Comparison of ENCODE assay signal across 22 cellular contexts in genomic region chr3:179880868-179881267, GRCh38.
DNase-seq lines count a peak whose midpoint lies in the region; ATAC-seq and TF ChIP-seq lines count a peak whose summit lies in the region.
"Had no signal": no experiment of that assay in that cellular context is flagged by ENCODE, and none has a peak within 500 bp of the region (broad histone marks: within the 10 kb centered on the region; RNA-seq: fewer than 3 reads in every experiment).

No MANE protein-coding gene starts in this region.

- TF ChIP-seq CTCF in WTC11 (IDR thresholded peaks at IDR 0.05) = no peak
- no peak for TF ChIP-seq CTCF in esophagus muscularis mucosa (IDR thresholded peaks at IDR 0.05)

- H3K27ac ChIP-seq in esophagus muscularis mucosa (replicated peaks in 1 of 4) = no peak overlapping the region
- H3K27ac ChIP-seq in substantia nigra (ENCODE audit: low read depth, low read length, poor library complexity, severe bottlenecking) = peak overlapping the region; percentile 5
- H3K27ac ChIP-seq: HL-60 had no signal

- no peaks in the 10 kb centered on the region for H3K36me3 ChIP-seq in HAP-1 (replicated peaks)
- no peaks in the 10 kb centered on the region for H3K36me3 ChIP-seq in esophagus muscularis mucosa

- DNase-seq in HAP-1 (ENCODE audit: low spot score in 2 of 2) = peak; percentile 67 to 70
- DNase-seq in WTC11 (ENCODE audit: low spot score) = no peak
- DNase-seq in esophagus muscularis mucosa (ENCODE audit: extremely low spot score) = peak; percentile 60
- no peak for DNase-seq in substantia nigra (lab: John Stamatoyannopoulos, UW)
- no peak for DNase-seq in stimulated activated CD4-positive, alpha-beta T cell treated with anti-CD3 and anti-CD28 coated beads, Interleukin-2, amount 100 ng/mL, for 24 hours
- no peak for DNase-seq in glomerular visceral epithelial cell (ENCODE audit: extremely low spot score)
- no peak for DNase-seq in cortex of kidney (lab: John Stamatoyannopoulos, UW)
- DNase-seq: C1 segment of cervical spinal cord; CD8-positive, alpha-beta memory T cell; DMS53; MM.1S; NCI-H1092 treated with DMSO at 0.1 percent for 48 hours; NCI-H2081 treated with DMSO at 0.1 percent for 48 hours; NCI-H774; PC-3; RPMI8226; SHP77 treated with DMSO at 0.1 percent for 48 hours; SK-N-SH; T-cell had no signal

- CTCF ChIA-PET in WTC11 (lab: Charles Lee) = interaction anchor here (0.9 to 1.0 kb wide), 2 partner anchors 48 to 231 kb away, joined by 4 to 5 read pairs; no protein-coding TSS in a partner anchor

- WGBS in esophagus muscularis mucosa = 70% methylated on average over 4 of the region's 4 CpGs

- H3K4me1 ChIP-seq in HAP-1 (peaks cover 28% of the 10 kb centered on the region), esophagus muscularis mucosa (no peaks in the 10 kb centered on the region)

- H3K27ac Mint-ChIP-seq in WTC11 = peak overlapping the region; percentile 62; the same call in 1 of the 2 replicates
- H3K27ac Mint-ChIP-seq: CD8-positive, alpha-beta memory T cell; IgD-negative memory B cell; T-cell had no signal

- no peaks in the 10 kb centered on the region for H3K9me3 Mint-ChIP-seq in WTC11
- H3K9me3 Mint-ChIP-seq: CD8-positive, alpha-beta memory T cell; IgD-negative memory B cell; T-cell had no signal

- no peak for TF ChIP-seq POLR2A in esophagus muscularis mucosa (IDR thresholded peaks at IDR 0.05; ENCODE audit: low read depth)

- H3K4me3 ChIP-seq in HAP-1 (no peak overlapping the region), esophagus muscularis mucosa (no peak overlapping the region)

- H3K36me3 Mint-ChIP-seq in WTC11 = no peaks in the 10 kb centered on the region
- H3K36me3 Mint-ChIP-seq: CD8-positive, alpha-beta memory T cell; IgD-negative memory B cell; T-cell had no signal

- H3K4me3 Mint-ChIP-seq in WTC11 = no peak overlapping the region
- H3K4me3 Mint-ChIP-seq: CD8-positive, alpha-beta memory T cell; IgD-negative memory B cell; T-cell had no signal

- H3K4me1 Mint-ChIP-seq in WTC11 = peaks cover 33% of the 10 kb centered on the region
- H3K4me1 Mint-ChIP-seq: CD8-positive, alpha-beta memory T cell; IgD-negative memory B cell; T-cell had no signal

- in situ Hi-C loops in HAP-1 (cut with MboI; ENCODE audit: low sequenced_read_pairs) = no loop called here

- intact Hi-C loops in esophagus muscularis mucosa (cut with DNase I) = no loop called here

- H3K9me3 ChIP-seq in HAP-1 (no peaks in the 10 kb centered on the region), esophagus muscularis mucosa (no peaks in the 10 kb centered on the region)
- H3K9me3 ChIP-seq: SK-N-SH had no signal

- H3K27me3 Mint-ChIP-seq in WTC11 (ENCODE audit: low read depth) = no peaks in the 10 kb centered on the region

- ATAC-seq in WTC11 = peak; percentile 61
- ATAC-seq in HG03108 (IDR thresholded peaks at IDR 0.05; ENCODE audit: unreplicated experiment) = no peak
- ATAC-seq: PC-3, T-cell had no signal

- 0 out of 2 replicates have a peak, but pooled peaks cover 2% of the 10 kb centered on the region for H3K27me3 ChIP-seq in HAP-1 (ENCODE audit: low read depth)
- H3K27me3 ChIP-seq in esophagus muscularis mucosa = no peaks in the 10 kb centered on the region

- TF ChIP-seq EP300 in esophagus muscularis mucosa (IDR thresholded peaks at IDR 0.05) = no peak

- POLR2A ChIA-PET in WTC11 (lab: Charles Lee) = no interaction called here

TF ChIP-seq in WTC11, 78 proteins besides CTCF, POLR2A, EP300 and RAD21:
- TF ChIP-seq FOXJ3 (CRISPR knock-in tag; IDR thresholded peaks at IDR 0.05; ENCODE audit: borderline replicate concordance) (no peak), TP53 (CRISPR knock-in tag; IDR thresholded peaks at IDR 0.05) (no peak), ATF2 (CRISPR knock-in tag; IDR thresholded peaks at IDR 0.05; ENCODE audit: borderline replicate concordance, low read depth) (no peak), TEAD4 (CRISPR knock-in tag; IDR thresholded peaks at IDR 0.05) (no peak), HMGA2 (CRISPR knock-in tag; IDR thresholded peaks at IDR 0.05) (no peak), MAX (CRISPR knock-in tag; IDR thresholded peaks at IDR 0.05) (no peak), ATF6 (CRISPR knock-in tag; IDR thresholded peaks at IDR 0.05) (no peak), RORB (CRISPR knock-in tag; IDR thresholded peaks at IDR 0.05) (no peak), NR2C2 (CRISPR knock-in tag; IDR thresholded peaks at IDR 0.05) (no peak), ZNF396 (CRISPR knock-in tag; IDR thresholded peaks at IDR 0.05; ENCODE audit: borderline replicate concordance) (no peak), FOXK1 (CRISPR knock-in tag; IDR thresholded peaks at IDR 0.05) (no peak), ESRRA (CRISPR knock-in tag; IDR thresholded peaks at IDR 0.05; ENCODE audit: borderline replicate concordance) (no peak), ERG (CRISPR knock-in tag; IDR thresholded peaks at IDR 0.05) (no peak), ZSCAN18 (CRISPR knock-in tag; IDR thresholded peaks at IDR 0.05) (no peak)

Comparison
In these comparisons a context has a peak if more than half of its experiments do, and no peak if none do; other contexts are left out.
1. DNase-seq: peak in HAP-1 (2 of 2) and esophagus muscularis mucosa (single experiment); none in WTC11 (single experiment), substantia nigra (0 of 49), stimulated activated CD4-positive, alpha-beta T cell treated with anti-CD3 and anti-CD28 coated beads, Interleukin-2, amount 100 ng/mL, for 24 hours (0 of 2), glomerular visceral epithelial cell (single experiment) and cortex of kidney (single experiment).